Comparison of ENCODE assay signal across 8 cellular contexts in the genomic region with DNA sequence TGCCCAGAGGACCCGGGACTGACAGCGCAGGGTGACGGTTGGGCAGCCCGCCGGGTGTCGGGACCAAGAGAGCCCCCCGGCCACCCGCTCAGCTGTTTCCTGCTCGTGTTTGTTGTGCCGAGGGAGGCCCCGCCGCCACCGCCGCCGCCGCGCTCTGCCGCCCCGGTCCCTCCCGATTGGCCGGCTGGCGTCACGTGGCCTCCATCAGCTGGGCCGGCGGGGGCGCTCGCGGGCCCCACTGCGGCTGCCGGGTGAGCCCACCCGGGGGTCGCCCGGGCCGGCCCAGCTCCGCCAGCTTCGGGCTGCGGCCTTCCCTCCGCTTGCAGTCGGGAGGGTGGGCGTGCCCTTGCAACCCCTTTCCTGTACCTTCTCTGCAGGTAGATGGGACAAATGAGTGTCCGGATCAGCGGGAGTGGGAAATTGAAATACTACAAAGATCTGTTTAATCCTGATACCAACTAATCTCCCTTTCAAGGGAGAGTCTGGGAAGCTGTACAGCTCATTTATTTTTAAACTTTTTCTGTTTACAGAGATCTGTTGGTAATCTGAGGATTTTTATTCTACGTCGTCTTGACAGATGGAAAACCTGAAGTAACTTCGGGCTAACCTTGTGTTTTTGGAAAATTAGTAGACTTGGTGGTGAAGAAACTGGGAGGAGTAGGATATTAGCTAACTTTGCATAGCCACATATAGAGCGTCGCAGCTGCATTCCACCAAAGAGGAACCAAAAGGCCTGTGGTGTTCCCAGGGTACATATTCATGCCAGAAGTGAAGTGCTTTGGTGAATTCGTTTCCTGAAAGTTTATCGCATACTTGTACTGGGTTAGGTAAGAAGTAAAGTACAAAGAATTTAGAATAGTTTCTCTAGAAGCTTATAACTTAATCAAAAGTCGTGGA.
DNase-seq lines count a peak whose midpoint lies in the region; ATAC-seq lines count a peak whose summit lies in the region.

No MANE protein-coding gene starts in this region.

- peak; percentile 24 for ATAC-seq in HG02588 (IDR thresholded peaks at IDR 0.05; ENCODE audit: unreplicated experiment)
- no peak for ATAC-seq in HG03378 (IDR thresholded peaks at IDR 0.05; ENCODE audit: unreplicated experiment)

- DNase-seq in NCI-H2107 (lab: John Stamatoyannopoulos, UW) (peak; percentile 4), cerebellar cortex (ENCODE audit: low spot score) (peak; percentile 67), kidney glomerular epithelial cell (lab: John Stamatoyannopoulos, UW) (peak; percentile 48)
- DNase-seq in activated CD4-positive, CD25-positive, alpha-beta regulatory T cell treated with anti-CD3 and anti-CD28 coated beads, Interleukin-2, amount 50 U/mL, for 72 hours, result peak; percentile 85
- DNase-seq in stimulated activated CD4-positive, alpha-beta T cell treated with anti-CD3 and anti-CD28 coated beads, Interleukin-1b, Interleukin-23, amount 100 ng/mL, for 1 hour (ENCODE audit: low read depth in 2 of 2), result peak; percentile 45 to 58

- peak overlapping the region; percentile 93 for H3K4me3 ChIP-seq in GM08714 (ENCODE audit: low read length)

Comparison
In these comparisons a context has a peak if more than half of its experiments do, and no peak if none do; other contexts are left out.
1. DNase-seq: peak in every context shown above with its lines; median percentile 85 in activated CD4-positive, CD25-positive, alpha-beta regulatory T cell treated with anti-CD3 and anti-CD28 coated beads, Interleukin-2, amount 50 U/mL, for 72 hours; 67 in cerebellar cortex; 52 in stimulated activated CD4-positive, alpha-beta T cell treated with anti-CD3 and anti-CD28 coated beads, Interleukin-1b, Interleukin-23, amount 100 ng/mL, for 1 hour; 48 in kidney glomerular epithelial cell; 4 in NCI-H2107.